21 cellular contexts compared by ENCODE assay signal in genomic region chr18:48982269-48982668, GRCh38. TPM values are rescaled to one million over a fixed set of nuclear protein-coding genes. Genes with fewer than 3 reads are reported as not detected.
A peak's percentile ranks its signal among the peaks of the same experiment; 100 is the strongest.
DNase-seq lines count a peak whose midpoint lies in the region; ATAC-seq and TF ChIP-seq lines count a peak whose summit lies in the region.
"Had no signal": no experiment of that assay in that cellular context is flagged by ENCODE, and none has a peak within 500 bp of the region (broad histone marks: within the 10 kb centered on the region; RNA-seq: fewer than 3 reads in every experiment).

No MANE protein-coding gene starts in this region.

- no peak overlapping the region for H3K4me3 Mint-ChIP-seq in endodermal cell
- H3K4me3 Mint-ChIP-seq in stimulated activated naive CD8-positive, alpha-beta T cell treated with anti-CD3 and anti-CD28 coated beads, Interleukin-15, amount 100 ng/mL, for 72 hours, result no peak overlapping the region
- H3K4me3 Mint-ChIP-seq in Caco-2 (ENCODE audit: unreplicated experiment), result no peak overlapping the region
- H3K4me3 Mint-ChIP-seq: activated naive CD8-positive, alpha-beta T cell treated with anti-CD3 and anti-CD28 coated beads, Interleukin-2, amount 50 U/mL, for 24 hours; neural progenitor cell had no signal

- H3K36me3 Mint-ChIP-seq in endodermal cell (ENCODE audit: low read depth) (no peaks in the 10 kb centered on the region), Caco-2 (ENCODE audit: insufficient read depth, unreplicated experiment) (no peaks in the 10 kb centered on the region)
- H3K36me3 Mint-ChIP-seq: neural progenitor cell had no signal

- H3K36me3 ChIP-seq in endodermal cell (ENCODE audit: control insufficient read depth, insufficient read depth, low read length), result no peaks in the 10 kb centered on the region
- no peaks in the 10 kb centered on the region for H3K36me3 ChIP-seq in Caco-2 (ENCODE audit: control insufficient read depth, insufficient read depth, low read length)
- H3K36me3 ChIP-seq: neural progenitor cell, sigmoid colon had no signal

- H3K27ac ChIP-seq in endodermal cell (ENCODE audit: low read depth, low read length), result no peak overlapping the region
- H3K27ac ChIP-seq: neural progenitor cell, sigmoid colon had no signal

- intact Hi-C loops in Caco-2 (cut with micrococcal nuclease; ENCODE audit: unreplicated experiment), result no loop called here

- CTCF ChIA-PET in Caco-2 (lab: Charles Lee), result no interaction called here

- POLR2A ChIA-PET in Caco-2 (lab: Charles Lee), result no interaction called here

- 83 to 90% methylated on average over 3 to 7 of the region's 7 CpGs for WGBS in endodermal cell (ENCODE audit: insufficient coverage in 1 of 2, insufficient read length in 1 of 2), 2 experiments

- H3K4me3 ChIP-seq in endodermal cell (ENCODE audit: low read length) (no peak overlapping the region), Caco-2 (ENCODE audit: low read depth, low read length) (no peak overlapping the region)
- H3K4me3 ChIP-seq: mucosa of descending colon, neural progenitor cell, sigmoid colon had no signal

- peaks cover under 1% of the 10 kb centered on the region for H3K4me1 ChIP-seq in endodermal cell (ENCODE audit: control insufficient read depth, insufficient read depth, low read length)
- H3K4me1 ChIP-seq in Caco-2, result peaks cover 6% of the 10 kb centered on the region; the same call in 1 of the 2 replicates
- H3K4me1 ChIP-seq: neural progenitor cell, sigmoid colon had no signal

- no peaks in the 10 kb centered on the region for H3K9me3 ChIP-seq in endodermal cell (ENCODE audit: control insufficient read depth, low read length)
- no peaks in the 10 kb centered on the region for H3K9me3 ChIP-seq in Caco-2
- H3K9me3 ChIP-seq: mucosa of descending colon, sigmoid colon had no signal

- DNase-seq in AML-193 (lab: John Stamatoyannopoulos, UW), result peak; percentile 27 to 29
- peak; percentile 65 for DNase-seq in GF-D8 (lab: John Stamatoyannopoulos, UW)
- DNase-seq in OCI-M1 (lab: John Stamatoyannopoulos, UW), result peak; percentile 66
- peak; percentile 54 for DNase-seq in endodermal cell
- no peak for DNase-seq in stimulated activated naive CD8-positive, alpha-beta T cell treated with anti-CD3 and anti-CD28 coated beads, Interleukin-15, amount 100 ng/mL, for 72 hours
- no peak for DNase-seq in Caco-2
- DNase-seq in NCI-H1436 treated with DMSO at 0.1 percent for 48 hours (lab: John Stamatoyannopoulos, UW), result no peak
- DNase-seq in stimulated activated CD4-positive, alpha-beta T cell treated with anti-CD3 and anti-CD28 coated beads, Interleukin-12 subunit alpha, Interleukin-12 subunit beta, amount 100 ng/mL, for 4 hours, result no peak
- DNase-seq: ACHN; activated naive CD8-positive, alpha-beta T cell treated with anti-CD3 and anti-CD28 coated beads, Interleukin-2, amount 50 U/mL, for 24 hours; DMS 273 treated with DMSO at 0.1 percent for 48 hours; erythroblast; foreskin melanocyte; hippocampal formation; mucosa of descending colon; NCI-H2171; NCI-H526; sigmoid colon; SW 1271 had no signal

- peak overlapping the region; percentile 4 for H3K27ac Mint-ChIP-seq in endodermal cell
- H3K27ac Mint-ChIP-seq in stimulated activated naive CD8-positive, alpha-beta T cell treated with anti-CD3 and anti-CD28 coated beads, Interleukin-15, amount 100 ng/mL, for 72 hours, result no peak overlapping the region
- no peak overlapping the region for H3K27ac Mint-ChIP-seq in Caco-2 (ENCODE audit: unreplicated experiment)
- H3K27ac Mint-ChIP-seq: activated naive CD8-positive, alpha-beta T cell treated with anti-CD3 and anti-CD28 coated beads, Interleukin-2, amount 50 U/mL, for 24 hours; neural progenitor cell; progenitor cell of endocrine pancreas had no signal

- H3K9me3 Mint-ChIP-seq in endodermal cell (no peaks in the 10 kb centered on the region), Caco-2 (ENCODE audit: unreplicated experiment) (no peaks in the 10 kb centered on the region)
- H3K9me3 Mint-ChIP-seq in stimulated activated naive CD8-positive, alpha-beta T cell treated with anti-CD3 and anti-CD28 coated beads, Interleukin-15, amount 100 ng/mL, for 72 hours, result no peaks in the 10 kb centered on the region
- H3K9me3 Mint-ChIP-seq: activated naive CD8-positive, alpha-beta T cell treated with anti-CD3 and anti-CD28 coated beads, Interleukin-2, amount 50 U/mL, for 24 hours; neural progenitor cell had no signal

- H3K4me1 Mint-ChIP-seq in endodermal cell, result peaks cover 26% of the 10 kb centered on the region
- H3K4me1 Mint-ChIP-seq in stimulated activated naive CD8-positive, alpha-beta T cell treated with anti-CD3 and anti-CD28 coated beads, Interleukin-15, amount 100 ng/mL, for 72 hours, result peaks cover 30% of the 10 kb centered on the region
- H3K4me1 Mint-ChIP-seq in Caco-2 (ENCODE audit: low read depth, unreplicated experiment), result peaks cover 7% of the 10 kb centered on the region

- H3K9ac ChIP-seq in endodermal cell (ENCODE audit: extremely low read depth, low read length, poor library complexity, severe bottlenecking), result no peak overlapping the region
- H3K9ac ChIP-seq: neural progenitor cell had no signal

- BruUV-seq in Caco-2 (replicated peaks; lab: Mats Ljungman, UMichigan), result no TSS peak

- H3K27me3 Mint-ChIP-seq in endodermal cell (ENCODE audit: insufficient read depth) (no peaks in the 10 kb centered on the region), Caco-2 (ENCODE audit: insufficient read depth, unreplicated experiment) (no peaks in the 10 kb centered on the region)
- H3K27me3 Mint-ChIP-seq in stimulated activated naive CD8-positive, alpha-beta T cell treated with anti-CD3 and anti-CD28 coated beads, Interleukin-15, amount 100 ng/mL, for 72 hours, result peaks cover 58% of the 10 kb centered on the region

- TF ChIP-seq CTCF in endodermal cell (conservative IDR thresholded peaks at IDR 0.05) (no peak), Caco-2 (IDR thresholded peaks at IDR 0.05; ENCODE audit: insufficient read depth in 1 of 2, low read depth in 1 of 2, low read length in 1 of 2, severe bottlenecking in 1 of 2, unreplicated experiment in 1 of 2) (no peak)

- H3K27me3 ChIP-seq in endodermal cell (ENCODE audit: control insufficient read depth, insufficient read depth, low read length, poor library complexity, severe bottlenecking) (no peaks in the 10 kb centered on the region), Caco-2 (replicated peaks; ENCODE audit: control insufficient read depth, insufficient read depth, low read length) (no peaks in the 10 kb centered on the region)
- H3K27me3 ChIP-seq: sigmoid colon had no signal

- no peak for ATAC-seq in stimulated activated naive CD8-positive, alpha-beta T cell treated with anti-CD3 and anti-CD28 coated beads, Interleukin-15, amount 100 ng/mL, for 72 hours
- ATAC-seq: activated naive CD8-positive, alpha-beta T cell treated with anti-CD3 and anti-CD28 coated beads, Interleukin-2, amount 50 U/mL, for 24 hours; mucosa of descending colon had no signal

RNA-seq across cellular contexts. Expression of gene SMAD7, which starts 31.5 kb away (rescaled TPM):
- total RNA-seq in endodermal cell (10 to 100 TPM; 52.4 to 67.4 TPM), Caco-2 (2022) (9.3 and 9.5 TPM in 2 replicates)
- 16.5 TPM for polyA plus RNA-seq in endodermal cell (2013, experiment 1 of 2)
- 16.2 TPM for polyA plus RNA-seq in endodermal cell (2013, experiment 2 of 2)

Comparison
In these comparisons a context has a peak if more than half of its experiments do, and no peak if none do; other contexts are left out.
1. DNase-seq: peak in AML-193 (2 of 2), GF-D8 (single experiment), OCI-M1 (single experiment) and endodermal cell (single experiment); none in stimulated activated naive CD8-positive, alpha-beta T cell treated with anti-CD3 and anti-CD28 coated beads, Interleukin-15, amount 100 ng/mL, for 72 hours (0 of 2), Caco-2 (0 of 2), NCI-H1436 treated with DMSO at 0.1 percent for 48 hours (single experiment) and stimulated activated CD4-positive, alpha-beta T cell treated with anti-CD3 and anti-CD28 coated beads, Interleukin-12 subunit alpha, Interleukin-12 subunit beta, amount 100 ng/mL, for 4 hours (single experiment).